In genomic region chr1:17163371-17163770, GRCh38 we compare ENCODE assay signal across 19 cellular contexts. TPM values are rescaled to one million over a fixed set of nuclear protein-coding genes. Genes with fewer than 3 reads are reported as not detected.
"Had no signal": no experiment of that assay in that cellular context is flagged by ENCODE, and none has a peak within 500 bp of the region (broad histone marks: within the 10 kb centered on the region; RNA-seq: fewer than 3 reads in every experiment).

No MANE protein-coding gene starts in this region.

- H3K27ac ChIP-seq: heart right ventricle, parathyroid adenoma, prostate gland, right lobe of liver, tibial nerve had no signal

- H3K79me2 ChIP-seq: parathyroid adenoma had no signal

- H2AFZ ChIP-seq: parathyroid adenoma had no signal

- H3K4me3 ChIP-seq: gastrocnemius medialis, heart right ventricle, prostate gland, right lobe of liver, tibial nerve had no signal

- H3K4me1 ChIP-seq: heart right ventricle, parathyroid adenoma, prostate gland, right lobe of liver, tibial nerve had no signal

- H3K36me3 Mint-ChIP-seq: natural killer cell; stimulated activated effector memory CD8-positive, alpha-beta T cell treated with anti-CD3 and anti-CD28 coated beads, Interleukin-12 subunit alpha, Interleukin-12 subunit beta, amount 100 ng/mL, for 72 hours had no signal

- DNase-seq: effector memory CD4-positive, alpha-beta T cell; heart right ventricle; hypothalamus; kidney glomerular epithelial cell; mammary epithelial cell; natural killer cell; nucleus accumbens; right lobe of liver; stimulated activated CD4-positive, alpha-beta T cell treated with anti-CD3 and anti-CD28 coated beads, Interleukin-4, amount 100 ng/mL, for 1 hour; stimulated activated CD8-positive, alpha-beta memory T cell treated with anti-CD3 and anti-CD28 coated beads, Interleukin-4, amount 100 ng/mL, for 48 hours had no signal

- H3K36me3 ChIP-seq: gastrocnemius medialis, heart right ventricle, prostate gland, right lobe of liver, tibial nerve had no signal

- ATAC-seq: heart right ventricle; natural killer cell; stimulated activated effector memory CD8-positive, alpha-beta T cell treated with anti-CD3 and anti-CD28 coated beads, Interleukin-12 subunit alpha, Interleukin-12 subunit beta, amount 100 ng/mL, for 72 hours had no signal

- H3K9me3 ChIP-seq: gastrocnemius medialis, prostate gland, right lobe of liver had no signal

- H3K4me3 Mint-ChIP-seq: natural killer cell; neural crest cell; stimulated activated effector memory CD8-positive, alpha-beta T cell treated with anti-CD3 and anti-CD28 coated beads, Interleukin-12 subunit alpha, Interleukin-12 subunit beta, amount 100 ng/mL, for 72 hours; stimulated activated naive CD8-positive, alpha-beta T cell treated with anti-CD3 and anti-CD28 coated beads, Interleukin-15, Interleukin-2, amounts not matched to agents 100 ng/mL and 50 ng/mL, for 24 hours had no signal

- H3K27me3 ChIP-seq: right lobe of liver, tibial nerve had no signal

- H3K27ac Mint-ChIP-seq: natural killer cell; stimulated activated effector memory CD8-positive, alpha-beta T cell treated with anti-CD3 and anti-CD28 coated beads, Interleukin-12 subunit alpha, Interleukin-12 subunit beta, amount 100 ng/mL, for 72 hours; stimulated activated naive CD8-positive, alpha-beta T cell treated with anti-CD3 and anti-CD28 coated beads, Interleukin-15, Interleukin-2, amounts not matched to agents 100 ng/mL and 50 ng/mL, for 24 hours had no signal

- H3K4me1 Mint-ChIP-seq: natural killer cell; neural crest cell; stimulated activated effector memory CD8-positive, alpha-beta T cell treated with anti-CD3 and anti-CD28 coated beads, Interleukin-12 subunit alpha, Interleukin-12 subunit beta, amount 100 ng/mL, for 72 hours had no signal

- H3K9me3 Mint-ChIP-seq: natural killer cell; neural crest cell; stimulated activated effector memory CD8-positive, alpha-beta T cell treated with anti-CD3 and anti-CD28 coated beads, Interleukin-12 subunit alpha, Interleukin-12 subunit beta, amount 100 ng/mL, for 72 hours; stimulated activated naive CD8-positive, alpha-beta T cell treated with anti-CD3 and anti-CD28 coated beads, Interleukin-15, Interleukin-2, amounts not matched to agents 100 ng/mL and 50 ng/mL, for 24 hours had no signal

RNA-seq across cellular contexts. Expression of gene PADI1, which starts 41.6 kb away (rescaled TPM):
- total RNA-seq: gastrocnemius medialis, heart right ventricle, mucosa of gallbladder, natural killer cell, neural crest cell, temporal lobe, tibial nerve had no signal
